In the genomic region with DNA sequence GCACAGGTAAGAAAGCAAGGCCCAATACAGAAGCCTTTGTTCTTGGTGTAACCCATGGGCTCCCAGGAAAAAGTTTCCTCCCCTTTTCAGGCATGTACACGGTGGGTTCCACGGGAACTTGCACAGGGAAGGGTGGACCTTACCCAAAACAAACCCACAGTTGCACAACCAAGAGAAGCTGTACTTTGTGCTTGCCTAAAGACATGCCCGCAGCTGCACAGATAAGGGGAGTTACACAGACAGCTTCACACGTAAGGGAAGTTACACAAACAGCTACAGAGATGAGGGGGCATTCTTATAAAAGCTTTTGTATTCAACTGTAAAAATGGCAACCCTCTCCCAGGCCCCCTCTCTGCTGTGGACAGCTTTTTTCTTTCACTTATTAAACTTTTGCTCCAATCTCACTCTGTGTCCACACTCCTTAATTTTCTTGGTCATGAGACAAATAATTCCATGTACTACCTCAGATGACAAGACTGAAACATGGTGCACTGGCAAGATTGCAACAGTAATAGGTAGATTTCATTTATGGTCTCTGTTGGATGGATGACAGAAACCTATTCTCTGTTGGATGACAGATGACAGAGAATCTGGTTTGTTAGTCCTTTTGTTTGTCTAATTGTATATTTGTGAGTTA, we compare ENCODE assay signal across 1 cellular context.
TF ChIP-seq lines count a peak whose summit lies in the region.

No MANE protein-coding gene starts in this region.

TF ChIP-seq in GM23338, 12 proteins besides CTCF, POLR2A, EP300 and RAD21 (continued from another document):
- no peak for TF ChIP-seq EZH2 (IDR thresholded peaks at IDR 0.05; ENCODE audit: low read depth, unreplicated experiment)
- TF ChIP-seq CREB1 (CRISPR knock-in tag; IDR thresholded peaks at IDR 0.05; ENCODE audit: low read depth), result no peak
- no peak for TF ChIP-seq ZNF331 (CRISPR knock-in tag; IDR thresholded peaks at IDR 0.05; ENCODE audit: low read depth)
- TF ChIP-seq JUNB (IDR thresholded peaks at IDR 0.05; ENCODE audit: unreplicated experiment), result no peak
- TF ChIP-seq ZNF114 (CRISPR knock-in tag; IDR thresholded peaks at IDR 0.05), result no peak
- no peak for TF ChIP-seq POLR2AphosphoS5 (IDR thresholded peaks at IDR 0.05; ENCODE audit: low read depth)
